In genomic region chr21:38761531-38761930, GRCh38 we compare ENCODE assay signal across 2 cellular contexts.
TF ChIP-seq lines count a peak whose summit lies in the region.

No MANE protein-coding gene starts in this region.

TF ChIP-seq in SK-N-SH, 30 proteins besides CTCF, POLR2A, EP300 and RAD21 (continued from another document):
- TF ChIP-seq USF1 (IDR thresholded peaks at IDR 0.05; ENCODE audit: borderline replicate concordance, low read depth): no peak
- no peak for TF ChIP-seq TEAD4 (IDR thresholded peaks at IDR 0.05; ENCODE audit: borderline replicate concordance, insufficient read depth)
- TF ChIP-seq MAX (IDR thresholded peaks at IDR 0.05; ENCODE audit: low read depth): no peak
- no peak for TF ChIP-seq YY1 (IDR thresholded peaks at IDR 0.05; ENCODE audit: low read depth)
- TF ChIP-seq TCF12 (IDR thresholded peaks at IDR 0.05): no peak
- TF ChIP-seq RCOR1 (IDR thresholded peaks at IDR 0.05; ENCODE audit: low read length): no peak

TF ChIP-seq in SK-N-SH treated with all-trans-retinoic acid at 6 μM for 48 hours, 23 proteins besides CTCF, POLR2A, EP300 and RAD21 (continued from another document):
- TF ChIP-seq ISL1 (CRISPR knock-in tag; IDR thresholded peaks at IDR 0.05) (no peak), RARB (CRISPR knock-in tag; IDR thresholded peaks at IDR 0.05) (no peak), ZNF8 (CRISPR knock-in tag; IDR thresholded peaks at IDR 0.05) (no peak), TOX (CRISPR knock-in tag; IDR thresholded peaks at IDR 0.05; ENCODE audit: borderline replicate concordance) (no peak), ZNF565 (CRISPR knock-in tag; conservative IDR thresholded peaks at IDR 0.05; ENCODE audit: low read depth) (no peak), ZC3H10 (CRISPR knock-in tag; IDR thresholded peaks at IDR 0.05) (no peak), TSHZ2 (CRISPR knock-in tag; IDR thresholded peaks at IDR 0.05) (no peak), ZFP3 (CRISPR knock-in tag; IDR thresholded peaks at IDR 0.05) (no peak)
- TF ChIP-seq, protein P1, sequence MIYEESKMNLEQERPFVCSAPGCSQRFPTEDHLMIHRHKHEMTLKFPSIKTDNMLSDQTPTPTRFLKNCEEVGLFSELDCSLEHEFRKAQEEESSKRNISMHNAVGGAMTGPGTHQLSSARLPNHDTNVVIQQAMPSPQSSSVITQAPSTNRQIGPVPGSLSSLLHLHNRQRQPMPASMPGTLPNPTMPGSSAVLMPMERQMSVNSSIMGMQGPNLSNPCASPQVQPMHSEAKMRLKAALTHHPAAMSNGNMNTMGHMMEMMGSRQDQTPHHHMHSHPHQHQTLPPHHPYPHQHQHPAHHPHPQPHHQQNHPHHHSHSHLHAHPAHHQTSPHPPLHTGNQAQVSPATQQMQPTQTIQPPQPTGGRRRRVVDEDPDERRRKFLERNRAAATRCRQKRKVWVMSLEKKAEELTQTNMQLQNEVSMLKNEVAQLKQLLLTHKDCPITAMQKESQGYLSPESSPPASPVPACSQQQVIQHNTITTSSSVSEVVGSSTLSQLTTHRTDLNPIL (CRISPR knock-in tag; IDR thresholded peaks at IDR 0.05; ENCODE audit: low read depth): no peak
